Comparison of ENCODE assay signal across 1 cellular context in the genomic region with DNA sequence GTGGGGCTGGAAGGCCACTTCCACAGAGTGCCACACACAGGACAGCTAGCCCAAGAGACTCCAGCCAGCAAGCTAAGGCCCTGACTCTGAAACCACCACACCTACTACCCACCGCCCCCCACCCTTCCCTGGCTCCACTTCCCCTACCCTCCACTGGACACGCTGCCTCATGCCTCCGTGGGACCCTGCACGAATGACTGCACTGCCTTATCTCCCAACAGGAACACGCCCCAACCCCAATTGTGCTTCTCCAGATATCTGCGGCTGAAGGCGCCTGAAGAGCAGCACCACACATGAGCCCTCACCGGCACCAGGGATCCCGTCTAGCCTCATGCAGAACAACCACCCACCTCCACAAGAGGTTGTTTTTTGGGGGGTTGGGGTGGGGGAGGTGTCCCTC.
TF ChIP-seq lines count a peak whose summit lies in the region.

No MANE protein-coding gene starts in this region.

TF ChIP-seq in GM23338, 12 proteins besides CTCF, POLR2A, EP300 and RAD21 (continued from another document):
- TF ChIP-seq, protein P1, sequence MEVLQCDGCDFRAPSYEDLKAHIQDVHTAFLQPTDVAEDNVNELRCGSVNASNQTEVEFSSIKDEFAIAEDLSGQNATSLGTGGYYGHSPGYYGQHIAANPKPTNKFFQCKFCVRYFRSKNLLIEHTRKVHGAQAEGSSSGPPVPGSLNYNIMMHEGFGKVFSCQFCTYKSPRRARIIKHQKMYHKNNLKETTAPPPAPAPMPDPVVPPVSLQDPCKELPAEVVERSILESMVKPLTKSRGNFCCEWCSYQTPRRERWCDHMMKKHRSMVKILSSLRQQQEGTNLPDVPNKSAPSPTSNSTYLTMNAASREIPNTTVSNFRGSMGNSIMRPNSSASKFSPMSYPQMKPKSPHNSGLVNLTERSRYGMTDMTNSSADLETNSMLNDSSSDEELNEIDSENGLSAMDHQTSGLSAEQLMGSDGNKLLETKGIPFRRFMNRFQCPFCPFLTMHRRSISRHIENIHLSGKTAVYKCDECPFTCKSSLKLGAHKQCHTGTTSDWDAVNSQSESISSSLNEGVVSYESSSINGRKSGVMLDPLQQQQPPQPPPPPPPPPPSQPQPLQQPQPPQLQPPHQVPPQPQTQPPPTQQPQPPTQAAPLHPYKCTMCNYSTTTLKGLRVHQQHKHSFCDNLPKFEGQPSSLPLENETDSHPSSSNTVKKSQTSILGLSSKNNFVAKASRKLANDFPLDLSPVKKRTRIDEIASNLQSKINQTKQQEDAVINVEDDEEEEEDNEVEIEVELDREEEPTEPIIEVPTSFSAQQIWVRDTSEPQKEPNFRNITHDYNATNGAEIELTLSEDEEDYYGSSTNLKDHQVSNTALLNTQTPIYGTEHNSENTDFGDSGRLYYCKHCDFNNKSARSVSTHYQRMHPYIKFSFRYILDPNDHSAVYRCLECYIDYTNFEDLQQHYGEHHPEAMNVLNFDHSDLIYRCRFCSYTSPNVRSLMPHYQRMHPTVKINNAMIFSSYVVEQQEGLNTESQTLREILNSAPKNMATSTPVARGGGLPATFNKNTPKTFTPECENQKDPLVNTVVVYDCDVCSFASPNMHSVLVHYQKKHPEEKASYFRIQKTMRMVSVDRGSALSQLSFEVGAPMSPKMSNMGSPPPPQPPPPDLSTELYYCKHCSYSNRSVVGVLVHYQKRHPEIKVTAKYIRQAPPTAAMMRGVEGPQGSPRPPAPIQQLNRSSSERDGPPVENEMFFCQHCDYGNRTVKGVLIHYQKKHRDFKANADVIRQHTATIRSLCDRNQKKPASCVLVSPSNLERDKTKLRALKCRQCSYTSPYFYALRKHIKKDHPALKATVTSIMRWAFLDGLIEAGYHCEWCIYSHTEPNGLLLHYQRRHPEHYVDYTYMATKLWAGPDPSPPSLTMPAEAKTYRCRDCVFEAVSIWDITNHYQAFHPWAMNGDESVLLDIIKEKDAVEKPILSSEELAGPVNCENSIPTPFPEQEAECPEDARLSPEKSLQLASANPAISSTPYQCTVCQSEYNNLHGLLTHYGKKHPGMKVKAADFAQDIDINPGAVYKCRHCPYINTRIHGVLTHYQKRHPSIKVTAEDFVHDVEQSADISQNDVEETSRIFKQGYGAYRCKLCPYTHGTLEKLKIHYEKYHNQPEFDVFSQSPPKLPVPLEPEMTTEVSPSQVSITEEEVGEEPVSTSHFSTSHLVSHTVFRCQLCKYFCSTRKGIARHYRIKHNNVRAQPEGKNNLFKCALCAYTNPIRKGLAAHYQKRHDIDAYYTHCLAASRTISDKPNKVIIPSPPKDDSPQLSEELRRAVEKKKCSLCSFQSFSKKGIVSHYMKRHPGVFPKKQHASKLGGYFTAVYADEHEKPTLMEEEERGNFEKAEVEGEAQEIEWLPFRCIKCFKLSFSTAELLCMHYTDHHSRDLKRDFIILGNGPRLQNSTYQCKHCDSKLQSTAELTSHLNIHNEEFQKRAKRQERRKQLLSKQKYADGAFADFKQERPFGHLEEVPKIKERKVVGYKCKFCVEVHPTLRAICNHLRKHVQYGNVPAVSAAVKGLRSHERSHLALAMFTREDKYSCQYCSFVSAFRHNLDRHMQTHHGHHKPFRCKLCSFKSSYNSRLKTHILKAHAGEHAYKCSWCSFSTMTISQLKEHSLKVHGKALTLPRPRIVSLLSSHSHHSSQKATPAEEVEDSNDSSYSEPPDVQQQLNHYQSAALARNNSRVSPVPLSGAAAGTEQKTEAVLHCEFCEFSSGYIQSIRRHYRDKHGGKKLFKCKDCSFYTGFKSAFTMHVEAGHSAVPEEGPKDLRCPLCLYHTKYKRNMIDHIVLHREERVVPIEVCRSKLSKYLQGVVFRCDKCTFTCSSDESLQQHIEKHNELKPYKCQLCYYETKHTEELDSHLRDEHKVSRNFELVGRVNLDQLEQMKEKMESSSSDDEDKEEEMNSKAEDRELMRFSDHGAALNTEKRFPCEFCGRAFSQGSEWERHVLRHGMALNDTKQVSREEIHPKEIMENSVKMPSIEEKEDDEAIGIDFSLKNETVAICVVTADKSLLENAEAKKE (CRISPR knock-in tag; IDR thresholded peaks at IDR 0.05), result no peak
- TF ChIP-seq, protein P2, sequence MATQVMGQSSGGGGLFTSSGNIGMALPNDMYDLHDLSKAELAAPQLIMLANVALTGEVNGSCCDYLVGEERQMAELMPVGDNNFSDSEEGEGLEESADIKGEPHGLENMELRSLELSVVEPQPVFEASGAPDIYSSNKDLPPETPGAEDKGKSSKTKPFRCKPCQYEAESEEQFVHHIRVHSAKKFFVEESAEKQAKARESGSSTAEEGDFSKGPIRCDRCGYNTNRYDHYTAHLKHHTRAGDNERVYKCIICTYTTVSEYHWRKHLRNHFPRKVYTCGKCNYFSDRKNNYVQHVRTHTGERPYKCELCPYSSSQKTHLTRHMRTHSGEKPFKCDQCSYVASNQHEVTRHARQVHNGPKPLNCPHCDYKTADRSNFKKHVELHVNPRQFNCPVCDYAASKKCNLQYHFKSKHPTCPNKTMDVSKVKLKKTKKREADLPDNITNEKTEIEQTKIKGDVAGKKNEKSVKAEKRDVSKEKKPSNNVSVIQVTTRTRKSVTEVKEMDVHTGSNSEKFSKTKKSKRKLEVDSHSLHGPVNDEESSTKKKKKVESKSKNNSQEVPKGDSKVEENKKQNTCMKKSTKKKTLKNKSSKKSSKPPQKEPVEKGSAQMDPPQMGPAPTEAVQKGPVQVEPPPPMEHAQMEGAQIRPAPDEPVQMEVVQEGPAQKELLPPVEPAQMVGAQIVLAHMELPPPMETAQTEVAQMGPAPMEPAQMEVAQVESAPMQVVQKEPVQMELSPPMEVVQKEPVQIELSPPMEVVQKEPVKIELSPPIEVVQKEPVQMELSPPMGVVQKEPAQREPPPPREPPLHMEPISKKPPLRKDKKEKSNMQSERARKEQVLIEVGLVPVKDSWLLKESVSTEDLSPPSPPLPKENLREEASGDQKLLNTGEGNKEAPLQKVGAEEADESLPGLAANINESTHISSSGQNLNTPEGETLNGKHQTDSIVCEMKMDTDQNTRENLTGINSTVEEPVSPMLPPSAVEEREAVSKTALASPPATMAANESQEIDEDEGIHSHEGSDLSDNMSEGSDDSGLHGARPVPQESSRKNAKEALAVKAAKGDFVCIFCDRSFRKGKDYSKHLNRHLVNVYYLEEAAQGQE (IDR thresholded peaks at IDR 0.05; ENCODE audit: unreplicated experiment), result no peak
- TF ChIP-seq EZH2phosphoT487 (IDR thresholded peaks at IDR 0.05; ENCODE audit: unreplicated experiment), result no peak
